Comparison of ENCODE assay signal across 8 cellular contexts in the genomic region with DNA sequence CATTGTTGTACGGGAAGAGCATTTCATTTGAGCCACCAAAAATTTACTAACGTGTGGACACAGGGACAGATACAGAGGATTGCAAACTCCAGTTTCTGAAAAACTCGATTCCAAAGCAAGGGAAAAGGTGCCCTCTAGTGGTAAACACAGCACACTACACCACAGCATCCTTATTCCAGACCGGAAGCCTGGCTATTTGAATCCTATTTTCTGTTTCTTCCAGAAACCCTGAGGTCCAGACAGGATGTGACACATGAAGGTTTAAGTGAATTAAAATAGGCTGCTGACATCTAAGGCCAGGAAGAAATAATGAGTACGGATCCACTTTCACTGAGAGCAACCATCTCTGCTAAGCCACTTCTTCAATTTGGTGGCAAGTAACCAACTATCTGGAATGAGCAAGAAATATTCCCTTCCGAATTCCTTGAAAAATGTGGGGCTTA. TPM values are rescaled to one million over a fixed set of nuclear protein-coding genes. Genes with fewer than 3 reads are reported as not detected.
DNase-seq lines count a peak whose midpoint lies in the region; ATAC-seq and TF ChIP-seq lines count a peak whose summit lies in the region.

No MANE protein-coding gene starts in this region.

- H3K27me3 Mint-ChIP-seq in activated CD8-positive, alpha-beta memory T cell treated with anti-CD3 and anti-CD28 coated beads, Interleukin-2, amount 10 ng/mL, durations not matched to agents 7 days and 5 days, result peaks cover 32% of the 10 kb centered on the region
- peaks cover 62% of the 10 kb centered on the region for H3K27me3 Mint-ChIP-seq in neural crest cell (ENCODE audit: low read depth)

- 0 to 1% methylated on average over 6 of the region's 6 CpGs for WGBS in aorta, 2 donors

- H3K4me1 ChIP-seq in aorta (ENCODE audit: control insufficient read depth in 1 of 2, insufficient read depth in 2 of 2, low read length in 2 of 2), result peaks cover 0 to 2% of the 10 kb centered on the region in 2 donors

- no peak overlapping the region for H3K4me3 Mint-ChIP-seq in activated CD8-positive, alpha-beta memory T cell treated with anti-CD3 and anti-CD28 coated beads, Interleukin-2, amount 10 ng/mL, durations not matched to agents 7 days and 5 days
- H3K4me3 Mint-ChIP-seq in neural crest cell, result no peak overlapping the region

- no peaks in the 10 kb centered on the region for H3K36me3 ChIP-seq in aorta (ENCODE audit: control insufficient read depth in 1 of 2, insufficient read depth in 2 of 2, low read length in 1 of 2)

- TF ChIP-seq CTCF in HFF-Myc (IDR thresholded peaks at IDR 0.05; ENCODE audit: low read depth, low read length, missing control alignments) (peak; percentile 88), fibroblast of pulmonary artery (IDR thresholded peaks at IDR 0.05; ENCODE audit: low read length, missing control alignments) (peak; percentile 99), neural crest cell (conservative IDR thresholded peaks at IDR 0.05) (peak; percentile 95)

- H3K27me3 ChIP-seq in aorta (ENCODE audit: control insufficient read depth in 1 of 2, insufficient read depth in 2 of 2, low read length in 1 of 2), result no peaks in the 10 kb centered on the region

- H3K27ac Mint-ChIP-seq in activated CD8-positive, alpha-beta memory T cell treated with anti-CD3 and anti-CD28 coated beads, Interleukin-2, amount 10 ng/mL, durations not matched to agents 7 days and 5 days, result no peak overlapping the region
- H3K27ac Mint-ChIP-seq in neural crest cell (ENCODE audit: unreplicated experiment), result no peak overlapping the region

- peak; percentile 39 for ATAC-seq in activated CD8-positive, alpha-beta memory T cell treated with anti-CD3 and anti-CD28 coated beads, Interleukin-2, amount 10 ng/mL, durations not matched to agents 7 days and 5 days
- peak; percentile 93 for ATAC-seq in aorta (ENCODE audit: low FRiP score)
- ATAC-seq in GM19452 (IDR thresholded peaks at IDR 0.05; ENCODE audit: unreplicated experiment), result no peak

- H3K27ac ChIP-seq in aorta (ENCODE audit: low read depth in 1 of 2, low read length in 2 of 2), result peak overlapping the region; percentile 48 to 80

- H3K36me3 Mint-ChIP-seq in activated CD8-positive, alpha-beta memory T cell treated with anti-CD3 and anti-CD28 coated beads, Interleukin-2, amount 10 ng/mL, durations not matched to agents 7 days and 5 days, result no peaks in the 10 kb centered on the region
- no peaks in the 10 kb centered on the region for H3K36me3 Mint-ChIP-seq in neural crest cell (ENCODE audit: low read depth)

- no peaks in the 10 kb centered on the region for H3K9me3 ChIP-seq in aorta (ENCODE audit: control insufficient read depth, low read length)

- peaks cover 9% of the 10 kb centered on the region for H3K4me1 Mint-ChIP-seq in activated CD8-positive, alpha-beta memory T cell treated with anti-CD3 and anti-CD28 coated beads, Interleukin-2, amount 10 ng/mL, durations not matched to agents 7 days and 5 days
- peaks cover 43% of the 10 kb centered on the region for H3K4me1 Mint-ChIP-seq in neural crest cell

- no peaks in the 10 kb centered on the region for H3K9me3 Mint-ChIP-seq in activated CD8-positive, alpha-beta memory T cell treated with anti-CD3 and anti-CD28 coated beads, Interleukin-2, amount 10 ng/mL, durations not matched to agents 7 days and 5 days (ENCODE audit: low read depth)
- H3K9me3 Mint-ChIP-seq in neural crest cell, result peaks cover 2% of the 10 kb centered on the region

- CTCF ChIA-PET in activated CD8-positive, alpha-beta memory T cell treated with anti-CD3 and anti-CD28 coated beads, Interleukin-2, amount 10 ng/mL, durations not matched to agents 7 days and 5 days (lab: Charles Lee), result interaction anchor here (0.7 to 5.9 kb wide), 14 partner anchors 9 to 525 kb away, joined by 3 to 51 read pairs (median 4); a partner anchor contains a TSS

- H3K4me3 ChIP-seq in HFF-Myc (replicated peaks; ENCODE audit: low read depth, low read length), result no peak overlapping the region
- H3K4me3 ChIP-seq in fibroblast of pulmonary artery (replicated peaks; ENCODE audit: low read depth, low read length), result no peak overlapping the region
- H3K4me3 ChIP-seq in aorta (ENCODE audit: low read length in 2 of 2), result no peak overlapping the region

- intact Hi-C loops in aorta (cut with DNase I), result loop anchor here (1.0 to 5.0 kb wide), 3 partner anchors 78 to 515 kb away; a partner anchor contains a TSS

- DNase-seq in DMS 273 treated with DMSO at 0.1 percent for 48 hours (lab: John Stamatoyannopoulos, UW), result peak; percentile 70
- DNase-seq in HFF-Myc (ENCODE audit: extremely low read depth, low read depth), result peak; percentile 86
- peak; percentile 77 for DNase-seq in NCI-H748 (lab: John Stamatoyannopoulos, UW; ENCODE audit: unreplicated experiment)
- DNase-seq in activated CD8-positive, alpha-beta memory T cell treated with anti-CD3 and anti-CD28 coated beads, Interleukin-2, amount 10 ng/mL, durations not matched to agents 7 days and 5 days, result peak; percentile 55
- DNase-seq in fibroblast of pulmonary artery (ENCODE audit: low read depth), result peak; percentile 87
- DNase-seq in neural crest cell (ENCODE audit: low read depth, low spot score), result peak; percentile 44
- DNase-seq in aorta, result no peak

RNA-seq across cellular contexts. Expression of a gene that starts 31.8 kb away (rescaled TPM):
- total RNA-seq in activated CD8-positive, alpha-beta memory T cell treated with anti-CD3 and anti-CD28 coated beads, Interleukin-2, amount 10 ng/mL, durations not matched to agents 7 days and 5 days, result 10 to 100 TPM; 11.8 to 13.1 TPM
- total RNA-seq in neural crest cell (0.16 TPM in 1 of 2 replicates, not detected in the other), aorta (10 to 100 TPM; 17.3 to 23.8 TPM)
- 10 to 100 TPM; 33.3 to 34.5 TPM for polyA plus RNA-seq in aorta

Comparison
In these comparisons a context has a peak if more than half of its experiments do, and no peak if none do; other contexts are left out.
1. DNase-seq: peak in DMS 273 treated with DMSO at 0.1 percent for 48 hours (single experiment), HFF-Myc (single experiment), NCI-H748 (single experiment), activated CD8-positive, alpha-beta memory T cell treated with anti-CD3 and anti-CD28 coated beads, Interleukin-2, amount 10 ng/mL, durations not matched to agents 7 days and 5 days (single experiment), fibroblast of pulmonary artery (single experiment) and neural crest cell (single experiment); none in aorta (0 of 2).
2. RNA of a gene that starts 31.8 kb away (total RNA-seq): 17.3 to 23.8 TPM in aorta and 11.8 to 13.1 TPM in activated CD8-positive, alpha-beta memory T cell treated with anti-CD3 and anti-CD28 coated beads, Interleukin-2, amount 10 ng/mL, durations not matched to agents 7 days and 5 days; 0.16 TPM in neural crest cell; every median in the first group is over 10 times any median in the second.
3. Peak in every context shown above with its lines, with median percentiles within 50 percentile points of each other: CTCF ChIP-seq.